Comparison of ENCODE assay signal across 30 cellular contexts in genomic region chr1:4121834-4122512, GRCh38.
"Had no signal": no experiment of that assay in that cellular context is flagged by ENCODE, and none has a peak within 500 bp of the region (broad histone marks: within the 10 kb centered on the region; RNA-seq: fewer than 3 reads in every experiment).

No MANE protein-coding gene starts in this region.

- H3K27ac Mint-ChIP-seq: activated CD4-positive, alpha-beta memory T cell treated with anti-CD3 and anti-CD28 coated beads, Interleukin-2, amount 10 ng/mL, durations not matched to agents 7 days and 5 days; activated CD8-positive, alpha-beta memory T cell treated with anti-CD3 and anti-CD28 coated beads, Interleukin-2, amount 10 ng/mL, durations not matched to agents 7 days and 5 days; activated naive CD4-positive, alpha-beta T cell treated with anti-CD3 and anti-CD28 coated beads, Interleukin-2, amount 50 U/mL, for 24 hours; IgD-negative memory B cell had no signal

- ATAC-seq: activated CD8-positive, alpha-beta memory T cell treated with anti-CD3 and anti-CD28 coated beads, Interleukin-2, amount 10 ng/mL, durations not matched to agents 7 days and 5 days; PC-3; Right ventricle myocardium inferior; SK-N-SH treated with all-trans-retinoic acid at 6 μM for 48 hours had no signal

- H3K27ac ChIP-seq: RWPE1, WERI-Rb-1 had no signal

- H3K27me3 Mint-ChIP-seq: activated CD4-positive, alpha-beta memory T cell treated with anti-CD3 and anti-CD28 coated beads, Interleukin-2, amount 10 ng/mL, durations not matched to agents 7 days and 5 days; activated CD8-positive, alpha-beta memory T cell treated with anti-CD3 and anti-CD28 coated beads, Interleukin-2, amount 10 ng/mL, durations not matched to agents 7 days and 5 days; IgD-negative memory B cell had no signal

- H3K4me3 Mint-ChIP-seq: activated CD4-positive, alpha-beta memory T cell treated with anti-CD3 and anti-CD28 coated beads, Interleukin-2, amount 10 ng/mL, durations not matched to agents 7 days and 5 days; activated CD8-positive, alpha-beta memory T cell treated with anti-CD3 and anti-CD28 coated beads, Interleukin-2, amount 10 ng/mL, durations not matched to agents 7 days and 5 days; activated naive CD4-positive, alpha-beta T cell treated with anti-CD3 and anti-CD28 coated beads, Interleukin-2, amount 50 U/mL, for 24 hours; brain; IgD-negative memory B cell had no signal

- H3K4me1 Mint-ChIP-seq: activated CD4-positive, alpha-beta memory T cell treated with anti-CD3 and anti-CD28 coated beads, Interleukin-2, amount 10 ng/mL, durations not matched to agents 7 days and 5 days; activated CD8-positive, alpha-beta memory T cell treated with anti-CD3 and anti-CD28 coated beads, Interleukin-2, amount 10 ng/mL, durations not matched to agents 7 days and 5 days; activated naive CD4-positive, alpha-beta T cell treated with anti-CD3 and anti-CD28 coated beads, Interleukin-2, amount 50 U/mL, for 24 hours; brain; IgD-negative memory B cell had no signal

- H3K9me3 Mint-ChIP-seq: activated CD4-positive, alpha-beta memory T cell treated with anti-CD3 and anti-CD28 coated beads, Interleukin-2, amount 10 ng/mL, durations not matched to agents 7 days and 5 days; activated naive CD4-positive, alpha-beta T cell treated with anti-CD3 and anti-CD28 coated beads, Interleukin-2, amount 50 U/mL, for 24 hours had no signal

- H3K36me3 Mint-ChIP-seq: activated CD8-positive, alpha-beta memory T cell treated with anti-CD3 and anti-CD28 coated beads, Interleukin-2, amount 10 ng/mL, durations not matched to agents 7 days and 5 days; activated naive CD4-positive, alpha-beta T cell treated with anti-CD3 and anti-CD28 coated beads, Interleukin-2, amount 50 U/mL, for 24 hours; brain had no signal

- DNase-seq: activated CD4-positive, alpha-beta memory T cell treated with anti-CD3 and anti-CD28 coated beads, Interleukin-2, amount 10 ng/mL, durations not matched to agents 7 days and 5 days; activated CD4-positive, alpha-beta T cell treated with anti-CD3 and anti-CD28 coated beads for 1 hour; activated CD4-positive, alpha-beta T cell treated with anti-CD3 and anti-CD28 coated beads for 48 hours; activated CD4-positive, CD25-positive, alpha-beta regulatory T cell; activated CD8-positive, alpha-beta memory T cell treated with anti-CD3 and anti-CD28 coated beads for 24 hours; activated CD8-positive, alpha-beta memory T cell treated with anti-CD3 and anti-CD28 coated beads, Interleukin-2, amount 10 ng/mL, durations not matched to agents 7 days and 5 days; activated CD8-positive, alpha-beta memory T cell treated with anti-CD3 and anti-CD28 coated beads, Interleukin-2, amount 50 U/mL, for 48 hours; activated gamma-delta T cell; activated naive CD4-positive, alpha-beta T cell treated with Interleukin-2 at 50 U/mL for 16 hours; activated T-cell treated with anti-CD3 and anti-CD28 coated beads, Interleukin-2, amount 50 U/mL, for 48 hours; anterior cingulate cortex; Karpas-422; KBM-7; NCI-H1105; NCI-H1417 treated with DMSO at 0.1 percent for 48 hours; NCI-H187 treated with DMSO at 0.1 percent for 48 hours; NCI-H2081; NCI-H226; NCI-H524 treated with DMSO at 0.1 percent for 48 hours; PC-3; SIG-M5; T-helper 1 cell; T1000; WERI-Rb-1 had no signal

- H3K36me3 ChIP-seq: WERI-Rb-1 had no signal
